In the genomic region with DNA sequence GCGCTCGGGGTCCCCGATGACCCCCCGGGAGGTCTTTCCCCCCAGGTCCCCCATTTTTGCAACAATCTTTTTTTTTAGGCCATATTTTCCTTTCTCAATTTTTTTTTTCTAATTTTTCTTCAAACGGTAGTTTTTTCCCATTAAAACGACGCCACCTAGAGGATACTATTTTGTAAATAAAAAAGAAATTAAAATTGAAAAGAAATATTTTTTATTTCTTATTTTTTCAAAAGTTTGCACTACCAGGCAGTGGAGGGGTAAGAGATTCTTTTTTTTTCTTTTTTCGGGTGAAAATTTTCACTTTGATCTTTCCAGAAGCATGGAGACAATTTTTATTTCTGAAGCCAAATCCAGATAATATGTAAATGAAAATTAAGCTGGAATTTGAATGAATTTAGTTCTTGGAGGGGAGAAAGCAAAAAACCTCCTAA, we compare ENCODE assay signal across 8 cellular contexts. TPM values are rescaled to one million over a fixed set of nuclear protein-coding genes. Genes with fewer than 3 reads are reported as not detected.
DNase-seq lines count a peak whose midpoint lies in the region; ATAC-seq, FAIRE-seq and TF ChIP-seq lines count a peak whose summit lies in the region.

No MANE protein-coding gene starts in this region.

- H2AFZ ChIP-seq in Karpas-422 (ENCODE audit: low read length) (peak overlapping the region; percentile 88), astrocyte (ENCODE audit: low read depth, low read length) (peak overlapping the region; percentile 65), HepG2 (ENCODE audit: low read length) (no peak overlapping the region)

- peak overlapping the region; percentile 73 for H3K4me2 ChIP-seq in Karpas-422 (ENCODE audit: low read depth, low read length, poor library complexity, severe bottlenecking)
- H3K4me2 ChIP-seq in astrocyte (ENCODE audit: low read length) = peak overlapping the region; percentile 83
- peak overlapping the region; percentile 58 for H3K4me2 ChIP-seq in HepG2 (ENCODE audit: low read depth, low read length)

- no peak overlapping the region for H3K27ac ChIP-seq in Karpas-422 (ENCODE audit: low read length)
- peak overlapping the region; percentile 41 for H3K27ac ChIP-seq in astrocyte (ENCODE audit: low read depth, low read length)
- H3K27ac ChIP-seq in HepG2 (ENCODE audit: extremely low read length, insufficient read depth, low read length) = no peak overlapping the region
- peak overlapping the region; percentile 84 to 88 for H3K27ac ChIP-seq in tibial artery

- intact Hi-C loops in Calu3 (cut with micrococcal nuclease; ENCODE audit: unreplicated experiment) (loop anchor here (2.0 to 5.0 kb wide), 2 partner anchors 70 to 85 kb away; no protein-coding TSS in a partner anchor), HepG2 (cut with micrococcal nuclease; ENCODE audit: unreplicated experiment) (loop anchor here (2.0 to 10.0 kb wide), 2 partner anchors 70 to 168 kb away; no protein-coding TSS in a partner anchor), tibial artery (cut with DNase I; ENCODE audit: low total_unique reads) (loop anchor here (5.0 to 10.0 kb wide), 2 partner anchors 118 to 140 kb away; no protein-coding TSS in a partner anchor)

- no TSS peak for BruUV-seq in Calu3 (replicated peaks; lab: Mats Ljungman, UMichigan)
- no TSS peak for BruUV-seq in HepG2 (replicated peaks; lab: Mats Ljungman, UMichigan)

- H3K4me1 ChIP-seq in Karpas-422 (ENCODE audit: low read length) (peaks cover 4% of the 10 kb centered on the region; the same call in 1 of the 2 replicates), astrocyte (ENCODE audit: insufficient read depth, low read length) (peaks cover 5% of the 10 kb centered on the region), HepG2 (ENCODE audit: insufficient read depth, low read length) (no peaks in the 10 kb centered on the region), tibial artery (peaks cover 0 to 45% (median 17%) of the 10 kb centered on the region in 4 donors)

- H3K27ac Mint-ChIP-seq in Calu3 (ENCODE audit: unreplicated experiment) (peak overlapping the region; percentile 96), astrocyte (ENCODE audit: unreplicated experiment) (peak overlapping the region; percentile 51)

- no peaks in the 10 kb centered on the region for H3K36me3 ChIP-seq in Karpas-422 (ENCODE audit: insufficient read depth, low read length)
- H3K36me3 ChIP-seq in astrocyte (ENCODE audit: insufficient read depth, low read length) = no peaks in the 10 kb centered on the region
- H3K36me3 ChIP-seq in HepG2 (replicated peaks in 1 of 2; ENCODE audit: control insufficient read depth in 1 of 2, insufficient read depth in 2 of 2, low read length in 2 of 2) = no peaks in the 10 kb centered on the region
- H3K36me3 ChIP-seq in tibial artery = no peaks in the 10 kb centered on the region

- H3K9ac ChIP-seq in Karpas-422 (ENCODE audit: low read length) (peak overlapping the region; percentile 59), astrocyte (ENCODE audit: low read length) (peak overlapping the region; percentile 83), HepG2 (ENCODE audit: insufficient read depth, low read depth, low read length) (0 out of 2 replicates have a peak overlapping the region, but pooled peaks have one; percentile 39)

- WGBS in HepG2 (ENCODE audit: low lambda C conversion rate) = 1% methylated on average over 8 of the region's 8 CpGs

- H3K79me2 ChIP-seq in Karpas-422 (ENCODE audit: low read length) (no peaks in the 10 kb centered on the region), astrocyte (ENCODE audit: insufficient read depth, low read length) (peaks cover 54% of the 10 kb centered on the region), HepG2 (ENCODE audit: insufficient read depth, low read length) (no peaks in the 10 kb centered on the region)

- DNase-seq in Calu3 (no peak), Karpas-422 (peak; percentile 65), astrocyte (ENCODE audit: low read depth) (no peak), HepG2 (ENCODE audit: low spot score) (no peak), tibial artery (no peak), hypothalamus (lab: John Stamatoyannopoulos, UW) (no peak), EL (no peak), SHP77 treated with DMSO at 0.1 percent for 48 hours (lab: John Stamatoyannopoulos, UW) (no peak)

- no peak for TF ChIP-seq POLR2A in HepG2 (IDR thresholded peaks at IDR 0.05; ENCODE audit: insufficient read depth in 1 of 2, low read depth in 2 of 2, low read length in 2 of 2)

- ATAC-seq in HepG2 = no peak

- H3K4me3 Mint-ChIP-seq in Calu3 (ENCODE audit: low read depth, unreplicated experiment) (peak overlapping the region; percentile 85), astrocyte (ENCODE audit: unreplicated experiment) (peak overlapping the region; percentile 94)

- no peaks in the 10 kb centered on the region for H3K9me2 ChIP-seq in Karpas-422 (replicated peaks; ENCODE audit: insufficient read depth, low read length)

- peaks cover 12% of the 10 kb centered on the region for H3K36me3 Mint-ChIP-seq in Calu3 (ENCODE audit: insufficient read depth, unreplicated experiment)
- peaks cover 3% of the 10 kb centered on the region for H3K36me3 Mint-ChIP-seq in astrocyte (ENCODE audit: low read depth, unreplicated experiment)

- in situ Hi-C loops in HepG2 (cut with HindIII; ENCODE audit: extremely low pct_ligation_motif_present, low pct_unique_long_range_greater_than_20kb) = no loop called here

- CTCF ChIA-PET in Calu3 (lab: Charles Lee) = no interaction called here
- CTCF ChIA-PET in HepG2 (lab: Yijun Ruan, JAX; ENCODE audit: low intra/inter-chr PET ratio, low total read pairs) = no interaction called here

- FAIRE-seq in astrocyte (lab: Jason Lieb, UNC) = no peak
- no peak for FAIRE-seq in HepG2 (lab: Jason Lieb, UNC)

- TF ChIP-seq CTCF in Calu3 (IDR thresholded peaks at IDR 0.05; ENCODE audit: unreplicated experiment) (no peak), astrocyte (IDR thresholded peaks at IDR 0.05; ENCODE audit: insufficient read depth, low read depth, low read length) (peak; percentile 37), HepG2 (CRISPR knock-in tag; IDR thresholded peaks at IDR 0.05) (no peak), tibial artery (IDR thresholded peaks at IDR 0.05) (peak; percentile 33 to 53)

- no peaks in the 10 kb centered on the region for H3K27me3 ChIP-seq in Karpas-422 (ENCODE audit: low read length)
- no peaks in the 10 kb centered on the region for H3K27me3 ChIP-seq in astrocyte (ENCODE audit: insufficient read depth, low read length)
- peaks cover 0 to 34% of the 10 kb centered on the region in 2 experiments; a peak in 2 of 5 replicates for H3K27me3 ChIP-seq in HepG2 (ENCODE audit: control insufficient read depth in 1 of 2, insufficient read depth in 2 of 2, low read length in 2 of 2)
- H3K27me3 ChIP-seq in tibial artery = no peaks in the 10 kb centered on the region

- peak overlapping the region; percentile 68 for H3K4me3 ChIP-seq in Karpas-422 (ENCODE audit: low read length)
- peak overlapping the region; percentile 67 for H3K4me3 ChIP-seq in astrocyte (ENCODE audit: insufficient read depth, low read depth, low read length)
- H3K4me3 ChIP-seq in HepG2 (replicated peaks in 1 of 3; ENCODE audit: insufficient read depth in 1 of 3, low read depth in 2 of 3, low read length in 3 of 3) = peak overlapping the region; percentile 66 to 71 (median 69)
- peak overlapping the region; percentile 87 to 96 for H3K4me3 ChIP-seq in tibial artery

- no peak for TF ChIP-seq RAD21 in HepG2 (CRISPR knock-in tag; IDR thresholded peaks at IDR 0.05)

- TF ChIP-seq EP300 in HepG2 (IDR thresholded peaks at IDR 0.05; ENCODE audit: low read depth in 2 of 2, low read length in 2 of 2) (no peak), HepG2 (CRISPR knock-in tag; IDR thresholded peaks at IDR 0.05; ENCODE audit: borderline replicate concordance) (no peak)

- no peaks in the 10 kb centered on the region for H4K20me1 ChIP-seq in Karpas-422 (ENCODE audit: insufficient read depth, low read depth, low read length)
- peaks cover 17% of the 10 kb centered on the region for H4K20me1 ChIP-seq in astrocyte (ENCODE audit: insufficient read depth, low read length)
- H4K20me1 ChIP-seq in HepG2 (ENCODE audit: insufficient read depth, low read length) = no peaks in the 10 kb centered on the region

- no peaks in the 10 kb centered on the region for H3K9me3 ChIP-seq in Karpas-422 (ENCODE audit: low read length)
- H3K9me3 ChIP-seq in astrocyte (ENCODE audit: insufficient read depth, low read depth, low read length) = no peaks in the 10 kb centered on the region
- no peaks in the 10 kb centered on the region for H3K9me3 ChIP-seq in HepG2 (ENCODE audit: low read length)
- H3K9me3 ChIP-seq in tibial artery = no peaks in the 10 kb centered on the region

- no peaks in the 10 kb centered on the region for H3K4me1 Mint-ChIP-seq in Calu3 (ENCODE audit: low read depth, unreplicated experiment)
- H3K4me1 Mint-ChIP-seq in astrocyte (ENCODE audit: low read depth, unreplicated experiment) = peaks cover 8% of the 10 kb centered on the region

- H3K9me3 Mint-ChIP-seq in Calu3 (ENCODE audit: low read depth, unreplicated experiment) = no peaks in the 10 kb centered on the region
- H3K9me3 Mint-ChIP-seq in astrocyte (ENCODE audit: unreplicated experiment) = no peaks in the 10 kb centered on the region

- H3K27me3 Mint-ChIP-seq in Calu3 (ENCODE audit: unreplicated experiment) (no peaks in the 10 kb centered on the region), astrocyte (ENCODE audit: low read depth, unreplicated experiment) (peaks cover 15% of the 10 kb centered on the region)

- POLR2A ChIA-PET in HepG2 (lab: Yijun Ruan, JAX) = no interaction called here

RNA-seq across cellular contexts. Expression of a gene that starts 0.7 kb away (rescaled TPM):
- total RNA-seq in Calu3 (2022) (18.0 and 20.3 TPM in 2 replicates), astrocyte (29.6 and 30.1 TPM in 2 replicates), HepG2 (2016; rRNA removed; fragmentation: Illumina TruSeq; extraction: Trizol) (0.06 and 0.07 TPM in 2 replicates)
- not detected in 2 replicates for total RNA-seq in Karpas-422 (2014; rRNA removed; shearing (Covaris generic); ENCODE audit: low replicate concordance)
- not detected in 2 replicates for total RNA-seq in HepG2 (2016; cell fraction: cytosol; rRNA removed; fragmentation: Illumina TruSeq; extraction: Trizol; ENCODE audit: low read depth)
- total RNA-seq in HepG2 (2016; cell fraction: insoluble cytoplasmic fraction; rRNA removed; fragmentation: Illumina TruSeq; extraction: Trizol) = 0.03 and 0.09 TPM in 2 replicates
- total RNA-seq in HepG2 (2016; cell fraction: membrane; rRNA removed; fragmentation: Illumina TruSeq; extraction: Trizol) = 0.03 and 0.19 TPM in 2 replicates
- 0.16 and 0.25 TPM in 2 replicates for total RNA-seq in HepG2 (2016; cell fraction: nucleus; rRNA removed; fragmentation: Illumina TruSeq; extraction: Trizol)
- polyA plus RNA-seq in HepG2 (2011; rRNA removed) = 0.05 and 0.07 TPM in 2 replicates
- polyA plus RNA-seq in HepG2 (2011; cell fraction: cytosol; rRNA removed) = 0.08 and 0.17 TPM in 2 replicates
- 0.24 and 0.35 TPM in 2 replicates for polyA plus RNA-seq in HepG2 (2011; cell fraction: nucleus; rRNA removed)
- polyA plus RNA-seq in HepG2 (2012) = 0.03 and 0.04 TPM in 2 replicates
- polyA plus RNA-seq in HepG2 (2016; cell fraction: cytosol; fragmentation: Illumina TruSeq; extraction: Trizol; ENCODE audit: low read depth) = 0.02 and 0.08 TPM in 2 replicates
- 0.08 and 0.09 TPM in 2 replicates for polyA plus RNA-seq in HepG2 (2016; cell fraction: insoluble cytoplasmic fraction; fragmentation: Illumina TruSeq; extraction: Trizol; ENCODE audit: low read depth)
- polyA plus RNA-seq in HepG2 (2016; cell fraction: membrane; fragmentation: Illumina TruSeq; extraction: Trizol; ENCODE audit: low read depth) = 0.08 and 0.14 TPM in 2 replicates
- polyA plus RNA-seq in HepG2 (2016; cell fraction: nucleus; fragmentation: Illumina TruSeq; extraction: Trizol; ENCODE audit: insufficient read depth, low read depth) = 0.11 and 0.51 TPM in 2 replicates
- 0.32 and 0.61 TPM in 2 replicates for polyA minus RNA-seq in HepG2 (2011; rRNA and poly(A)+ RNA removed; ENCODE audit: low replicate concordance)
- polyA minus RNA-seq in HepG2 (2011; cell fraction: cytosol; rRNA and poly(A)+ RNA removed) = 0.10 TPM in 1 of 2 replicates, not detected in the other
- 0.13 and 0.25 TPM in 2 replicates for polyA minus RNA-seq in HepG2 (2011; cell fraction: nucleus; rRNA and poly(A)+ RNA removed)

Comparison
In these comparisons a context has a peak if more than half of its experiments do, and no peak if none do; other contexts are left out.
1. CTCF ChIP-seq: peak in astrocyte (single experiment) and tibial artery (2 of 2); none in Calu3 (single experiment) and HepG2 (single experiment).
2. H3K27ac ChIP-seq: peak in astrocyte (single experiment) and tibial artery (2 of 2); none in Karpas-422 (single experiment) and HepG2 (single experiment).
3. RNA of a gene that starts 0.7 kb away (total RNA-seq): 29.6 to 30.1 TPM in astrocyte and 18.0 to 20.3 TPM in Calu3; 0.03 to 0.25 TPM in HepG2 and not detected in Karpas-422; every median in the first group is over 10 times any median in the second.
4. Peak in every context shown above with its lines, with median percentiles within 50 percentile points of each other: H3K4me2 ChIP-seq, H3K4me3 ChIP-seq and H3K9ac ChIP-seq.